ENCODE assay signal across 8 cellular contexts in the genomic region with DNA sequence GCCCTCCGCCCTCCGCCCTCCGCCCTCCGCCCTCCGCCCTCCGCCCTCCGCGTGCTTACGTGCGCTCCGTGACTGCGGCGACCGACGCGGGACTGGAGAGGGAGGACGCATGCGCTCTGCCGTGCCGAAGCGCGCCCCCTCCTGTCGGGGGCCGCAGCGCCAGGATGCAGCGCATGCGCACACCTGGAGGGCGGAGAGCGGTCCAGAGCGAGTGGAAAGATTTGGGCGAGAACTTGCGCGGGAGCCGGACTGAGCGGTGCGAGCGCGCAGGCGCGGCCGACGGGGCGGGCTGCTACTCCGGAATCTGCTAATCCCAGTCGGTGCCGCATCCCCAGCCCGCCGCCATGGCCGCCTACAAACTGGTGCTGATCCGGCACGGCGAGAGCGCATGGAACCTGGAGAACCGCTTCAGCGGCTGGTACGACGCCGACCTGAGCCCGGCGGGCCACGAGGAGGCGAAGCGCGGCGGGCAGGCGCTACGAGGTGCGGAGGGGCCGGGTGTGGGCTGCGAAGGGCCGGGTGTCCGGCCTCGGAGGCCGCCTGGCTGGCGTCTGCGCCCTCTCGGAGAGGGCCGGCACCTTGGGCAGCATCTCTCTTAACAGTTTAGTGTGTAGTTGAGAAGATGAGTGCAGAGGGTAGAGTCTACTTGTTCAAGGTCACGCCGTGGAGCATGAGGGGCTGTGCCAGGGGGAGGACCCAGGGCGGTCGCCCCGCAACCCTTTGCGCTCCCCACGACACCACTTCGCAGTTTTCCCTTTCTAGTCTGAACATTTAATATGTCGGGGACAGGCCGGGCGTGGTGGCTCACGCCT. TPM values are rescaled to one million over a fixed set of nuclear protein-coding genes. Genes with fewer than 3 reads are reported as not detected.
A peak's percentile ranks its signal among the peaks of the same experiment; 100 is the strongest.
DNase-seq lines count a peak whose midpoint lies in the region; ATAC-seq and TF ChIP-seq lines count a peak whose summit lies in the region.

TSS of gene PGAM1 (plus strand) at position 228 of the 812 bp plus-strand sequence. CDS start at position 345, 117 bp downstream.

- H3K27ac Mint-ChIP-seq in activated naive CD4-positive, alpha-beta T cell treated with anti-CD3 and anti-CD28 coated beads, Interleukin-2, amount 50 U/mL, for 72 hours, result peak within 1 kb of the TSS; percentile 96 to 99
- H3K27ac Mint-ChIP-seq in osteocyte (ENCODE audit: unreplicated experiment), result peak within 1 kb of the TSS; percentile 93

- H3K36me3 Mint-ChIP-seq in activated naive CD4-positive, alpha-beta T cell treated with anti-CD3 and anti-CD28 coated beads, Interleukin-2, amount 50 U/mL, for 72 hours, result peaks cover 40 to 58% of the 10 kb centered on the region in 2 donors
- peaks cover 11% of the 10 kb centered on the region for H3K36me3 Mint-ChIP-seq in osteocyte (ENCODE audit: unreplicated experiment)

- no peaks in the 10 kb centered on the region for H3K9me3 ChIP-seq in thymus (ENCODE audit: control insufficient read depth)

- H3K27me3 ChIP-seq in thymus (ENCODE audit: control insufficient read depth, insufficient read depth), result no peaks in the 10 kb centered on the region

- no peaks in the 10 kb centered on the region for H3K27me3 Mint-ChIP-seq in osteocyte (ENCODE audit: unreplicated experiment)

- ATAC-seq in HG02610 (IDR thresholded peaks at IDR 0.05; ENCODE audit: unreplicated experiment) (peak; percentile 83), SK-N-SH treated with all-trans-retinoic acid at 6 μM for 48 hours (peak; percentile 85)
- peak; percentile 76 to 78 for ATAC-seq in activated naive CD4-positive, alpha-beta T cell treated with anti-CD3 and anti-CD28 coated beads, Interleukin-2, amount 50 U/mL, for 72 hours

- H3K36me3 ChIP-seq in thymus (ENCODE audit: control insufficient read depth, insufficient read depth), result peaks cover 10% of the 10 kb centered on the region

- peak within 1 kb of the TSS; percentile 87 for H3K27ac ChIP-seq in thymus (ENCODE audit: low read depth)

- peaks cover 27% of the 10 kb centered on the region for H3K4me1 Mint-ChIP-seq in osteocyte (ENCODE audit: unreplicated experiment)

- WGBS in thymus, result under 1% methylated on average over 89 of the region's 90 CpGs

- DNase-seq in NCI-H1092 (lab: John Stamatoyannopoulos, UW), result peak; percentile 84
- DNase-seq in activated naive CD4-positive, alpha-beta T cell treated with anti-CD3 and anti-CD28 coated beads, Interleukin-2, amount 50 U/mL, for 72 hours (ENCODE audit: low spot score in 2 of 2), result peak; percentile 97 to 99
- DNase-seq in glomerular visceral epithelial cell (ENCODE audit: extremely low spot score), result peak; percentile 98
- DNase-seq in osteocyte (ENCODE audit: extremely low spot score, unreplicated experiment), result peak; percentile 99

- H3K4me3 Mint-ChIP-seq in osteocyte (ENCODE audit: unreplicated experiment), result peak within 1 kb of the TSS; percentile 88

- no peaks in the 10 kb centered on the region for H3K9me3 Mint-ChIP-seq in activated naive CD4-positive, alpha-beta T cell treated with anti-CD3 and anti-CD28 coated beads, Interleukin-2, amount 50 U/mL, for 72 hours
- H3K9me3 Mint-ChIP-seq in osteocyte (ENCODE audit: unreplicated experiment), result no peaks in the 10 kb centered on the region

- peak; percentile 52 for TF ChIP-seq POLR2A in GM10847 (IDR thresholded peaks at IDR 0.05; ENCODE audit: extremely low read depth, insufficient read length)

- peak; percentile 69 for TF ChIP-seq CTCF in osteocyte (IDR thresholded peaks at IDR 0.05)

- peak within 1 kb of the TSS; percentile 65 for H3K4me3 ChIP-seq in thymus (ENCODE audit: low read length)

- peaks cover 17% of the 10 kb centered on the region for H3K4me1 ChIP-seq in thymus (ENCODE audit: control insufficient read depth, insufficient read depth, low read length)

TF ChIP-seq in SK-N-SH treated with all-trans-retinoic acid at 6 μM for 48 hours, 23 proteins besides CTCF, POLR2A, EP300 and RAD21:
- TF ChIP-seq POU6F1 (CRISPR knock-in tag; IDR thresholded peaks at IDR 0.05; ENCODE audit: borderline replicate concordance, low read depth) (no peak), TCF4 (CRISPR knock-in tag; IDR thresholded peaks at IDR 0.05; ENCODE audit: borderline replicate concordance) (no peak), ZNF565 (CRISPR knock-in tag; conservative IDR thresholded peaks at IDR 0.05; ENCODE audit: low read depth) (no peak), RARB (CRISPR knock-in tag; IDR thresholded peaks at IDR 0.05) (no peak), CSDC2 (CRISPR knock-in tag; IDR thresholded peaks at IDR 0.05) (no peak), PPARA (CRISPR knock-in tag; IDR thresholded peaks at IDR 0.05; ENCODE audit: borderline replicate concordance) (no peak), ZFP30 (CRISPR knock-in tag; IDR thresholded peaks at IDR 0.05) (no peak), OSR1 (CRISPR knock-in tag; IDR thresholded peaks at IDR 0.05) (no peak), ARNTL (CRISPR knock-in tag; IDR thresholded peaks at IDR 0.05; ENCODE audit: borderline replicate concordance, low read depth) (no peak), TOX (CRISPR knock-in tag; IDR thresholded peaks at IDR 0.05; ENCODE audit: borderline replicate concordance) (no peak), ZNF8 (CRISPR knock-in tag; IDR thresholded peaks at IDR 0.05) (no peak), GLIS3 (CRISPR knock-in tag; IDR thresholded peaks at IDR 0.05) (no peak)
- TF ChIP-seq, protein P1, sequence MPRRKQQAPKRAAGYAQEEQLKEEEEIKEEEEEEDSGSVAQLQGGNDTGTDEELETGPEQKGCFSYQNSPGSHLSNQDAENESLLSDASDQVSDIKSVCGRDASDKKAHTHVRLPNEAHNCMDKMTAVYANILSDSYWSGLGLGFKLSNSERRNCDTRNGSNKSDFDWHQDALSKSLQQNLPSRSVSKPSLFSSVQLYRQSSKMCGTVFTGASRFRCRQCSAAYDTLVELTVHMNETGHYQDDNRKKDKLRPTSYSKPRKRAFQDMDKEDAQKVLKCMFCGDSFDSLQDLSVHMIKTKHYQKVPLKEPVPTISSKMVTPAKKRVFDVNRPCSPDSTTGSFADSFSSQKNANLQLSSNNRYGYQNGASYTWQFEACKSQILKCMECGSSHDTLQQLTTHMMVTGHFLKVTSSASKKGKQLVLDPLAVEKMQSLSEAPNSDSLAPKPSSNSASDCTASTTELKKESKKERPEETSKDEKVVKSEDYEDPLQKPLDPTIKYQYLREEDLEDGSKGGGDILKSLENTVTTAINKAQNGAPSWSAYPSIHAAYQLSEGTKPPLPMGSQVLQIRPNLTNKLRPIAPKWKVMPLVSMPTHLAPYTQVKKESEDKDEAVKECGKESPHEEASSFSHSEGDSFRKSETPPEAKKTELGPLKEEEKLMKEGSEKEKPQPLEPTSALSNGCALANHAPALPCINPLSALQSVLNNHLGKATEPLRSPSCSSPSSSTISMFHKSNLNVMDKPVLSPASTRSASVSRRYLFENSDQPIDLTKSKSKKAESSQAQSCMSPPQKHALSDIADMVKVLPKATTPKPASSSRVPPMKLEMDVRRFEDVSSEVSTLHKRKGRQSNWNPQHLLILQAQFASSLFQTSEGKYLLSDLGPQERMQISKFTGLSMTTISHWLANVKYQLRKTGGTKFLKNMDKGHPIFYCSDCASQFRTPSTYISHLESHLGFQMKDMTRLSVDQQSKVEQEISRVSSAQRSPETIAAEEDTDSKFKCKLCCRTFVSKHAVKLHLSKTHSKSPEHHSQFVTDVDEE (CRISPR knock-in tag; IDR thresholded peaks at IDR 0.05), result no peak

RNA-seq across cellular contexts. Expression of gene PGAM1, which starts in this region (rescaled TPM):
- total RNA-seq in activated naive CD4-positive, alpha-beta T cell treated with anti-CD3 and anti-CD28 coated beads, Interleukin-2, amount 50 U/mL, for 72 hours, result 1,000 to 10,000 TPM in 1 of 2 donors, 100 to 1,000 TPM in 1; 610 to 1,410 TPM
- 234 and 236 TPM in 2 replicates for total RNA-seq in osteocyte
- 104 TPM for polyA plus RNA-seq in thymus

Comparison
In these comparisons a context has a peak if more than half of its experiments do, and no peak if none do; other contexts are left out.
1. Peak in every context shown above with its lines: DNase-seq, ATAC-seq, H3K4me3 ChIP-seq and H3K27ac ChIP-seq.